ENCODE assay signal across 22 cellular contexts in genomic region chr4:39754309-39754708, GRCh38. TPM values are rescaled to one million over a fixed set of nuclear protein-coding genes. Genes with fewer than 3 reads are reported as not detected.
DNase-seq lines count a peak whose midpoint lies in the region; ATAC-seq and TF ChIP-seq lines count a peak whose summit lies in the region.
"Had no signal": no experiment of that assay in that cellular context is flagged by ENCODE, and none has a peak within 500 bp of the region (broad histone marks: within the 10 kb centered on the region; RNA-seq: fewer than 3 reads in every experiment).

No MANE protein-coding gene starts in this region.

- H3K4me1 Mint-ChIP-seq in activated T-cell treated with anti-CD3 and anti-CD28 coated beads, Interleukin-2, amount 50 U/mL, for 72 hours (ENCODE audit: low read depth): peaks cover 4% of the 10 kb centered on the region
- H3K4me1 Mint-ChIP-seq in IgD-negative memory B cell: peaks cover 17 to 26% (median 25%) of the 10 kb centered on the region in 3 donors
- peaks cover 16% of the 10 kb centered on the region for H3K4me1 Mint-ChIP-seq in WTC11
- peaks cover 11% of the 10 kb centered on the region for H3K4me1 Mint-ChIP-seq in osteocyte (ENCODE audit: unreplicated experiment)

- TF ChIP-seq CTCF in WTC11 (IDR thresholded peaks at IDR 0.05) (no peak), osteocyte (IDR thresholded peaks at IDR 0.05) (no peak)

- no peaks in the 10 kb centered on the region for H3K9me3 Mint-ChIP-seq in activated T-cell treated with anti-CD3 and anti-CD28 coated beads, Interleukin-2, amount 50 U/mL, for 72 hours
- no peaks in the 10 kb centered on the region for H3K9me3 Mint-ChIP-seq in IgD-negative memory B cell
- no peaks in the 10 kb centered on the region for H3K9me3 Mint-ChIP-seq in WTC11
- H3K9me3 Mint-ChIP-seq in osteocyte (ENCODE audit: unreplicated experiment): no peaks in the 10 kb centered on the region
- H3K9me3 Mint-ChIP-seq: activated naive CD4-positive, alpha-beta T cell treated with anti-CD3 and anti-CD28 coated beads for 36 hours; natural killer cell had no signal

- CTCF ChIA-PET in WTC11 (lab: Charles Lee): no interaction called here

- POLR2A ChIA-PET in WTC11 (lab: Charles Lee): no interaction called here

- no peak overlapping the region for H3K4me3 Mint-ChIP-seq in activated T-cell treated with anti-CD3 and anti-CD28 coated beads, Interleukin-2, amount 50 U/mL, for 72 hours
- H3K4me3 Mint-ChIP-seq in IgD-negative memory B cell (peak overlapping the region; percentile 0 to 77 (median 17)), WTC11 (no peak overlapping the region), osteocyte (ENCODE audit: unreplicated experiment) (no peak overlapping the region)
- H3K4me3 Mint-ChIP-seq: activated naive CD4-positive, alpha-beta T cell treated with anti-CD3 and anti-CD28 coated beads for 36 hours; natural killer cell had no signal

- no peak for DNase-seq in activated T-cell treated with anti-CD3 and anti-CD28 coated beads, Interleukin-2, amount 50 U/mL, for 72 hours
- no peak for DNase-seq in activated T-cell treated with anti-CD3 and anti-CD28 coated beads, Interleukin-2, amount 50 U/mL, for 48 hours
- DNase-seq in WTC11 (ENCODE audit: low spot score) (no peak), osteocyte (ENCODE audit: extremely low spot score, unreplicated experiment) (no peak), GF-D8 (lab: John Stamatoyannopoulos, UW) (no peak), NCI-H345 (lab: John Stamatoyannopoulos, UW) (no peak)
- DNase-seq: activated CD4-positive, alpha-beta T cell treated with anti-CD3 and anti-CD28 coated beads, Interleukin-2, amount 50 U/mL, for 1 hour; activated naive CD4-positive, alpha-beta T cell treated with anti-CD3 and anti-CD28 coated beads for 36 hours; activated T-cell treated with anti-CD3 and anti-CD28 coated beads for 4 hours; cerebellar nuclear complex; erythroblast; kidney; natural killer cell; NCI-H1417 treated with DMSO at 0.1 percent for 48 hours; NCI-H2107; NCI-H526; SIG-M5; T-helper 1 cell had no signal

- H3K27ac Mint-ChIP-seq in activated T-cell treated with anti-CD3 and anti-CD28 coated beads, Interleukin-2, amount 50 U/mL, for 72 hours: peak overlapping the region; percentile 35
- peak overlapping the region; percentile 27 to 86 (median 52) for H3K27ac Mint-ChIP-seq in IgD-negative memory B cell
- peak overlapping the region; percentile 52 for H3K27ac Mint-ChIP-seq in WTC11
- peak overlapping the region; percentile 57 for H3K27ac Mint-ChIP-seq in osteocyte (ENCODE audit: unreplicated experiment)
- H3K27ac Mint-ChIP-seq: activated naive CD4-positive, alpha-beta T cell treated with anti-CD3 and anti-CD28 coated beads for 36 hours had no signal

- peaks cover 7 to 9% of the 10 kb centered on the region in 2 donors for H3K36me3 Mint-ChIP-seq in activated T-cell treated with anti-CD3 and anti-CD28 coated beads, Interleukin-2, amount 50 U/mL, for 72 hours (ENCODE audit: insufficient read depth in 2 of 2)
- H3K36me3 Mint-ChIP-seq in IgD-negative memory B cell: peaks cover 17% of the 10 kb centered on the region
- peaks cover 34% of the 10 kb centered on the region for H3K36me3 Mint-ChIP-seq in WTC11
- H3K36me3 Mint-ChIP-seq in osteocyte (ENCODE audit: unreplicated experiment): peaks cover 37% of the 10 kb centered on the region
- H3K36me3 Mint-ChIP-seq: natural killer cell had no signal

- no peaks in the 10 kb centered on the region for H3K27me3 Mint-ChIP-seq in activated T-cell treated with anti-CD3 and anti-CD28 coated beads, Interleukin-2, amount 50 U/mL, for 72 hours (ENCODE audit: low read depth)
- H3K27me3 Mint-ChIP-seq in IgD-negative memory B cell (no peaks in the 10 kb centered on the region), WTC11 (ENCODE audit: low read depth) (no peaks in the 10 kb centered on the region), osteocyte (ENCODE audit: unreplicated experiment) (no peaks in the 10 kb centered on the region)

- ATAC-seq in activated T-cell treated with anti-CD3 and anti-CD28 coated beads, Interleukin-2, amount 50 U/mL, for 72 hours (replicated peaks in 1 of 2): no peak
- ATAC-seq in WTC11: no peak
- no peak for ATAC-seq in HG03135 (IDR thresholded peaks at IDR 0.05; ENCODE audit: unreplicated experiment)
- ATAC-seq: A549, natural killer cell, sciatic nerve had no signal

TF ChIP-seq in WTC11, 78 proteins besides CTCF, POLR2A, EP300 and RAD21:
- TF ChIP-seq ZNF232 (CRISPR knock-in tag; IDR thresholded peaks at IDR 0.05): no peak
- no peak for TF ChIP-seq ZNF263 (CRISPR knock-in tag; IDR thresholded peaks at IDR 0.05; ENCODE audit: low read depth)
- TF ChIP-seq KAT7 (CRISPR knock-in tag; IDR thresholded peaks at IDR 0.05; ENCODE audit: borderline replicate concordance): no peak
- TF ChIP-seq CREB1 (CRISPR knock-in tag; IDR thresholded peaks at IDR 0.05): no peak
- TF ChIP-seq ZNF121 (CRISPR knock-in tag; IDR thresholded peaks at IDR 0.05): no peak

RNA-seq across cellular contexts. Expression of gene UBE2K, which starts 56.4 kb away (rescaled TPM):
- total RNA-seq in activated T-cell treated with anti-CD3 and anti-CD28 coated beads, Interleukin-2, amount 50 U/mL, for 72 hours: 10 to 100 TPM; 79.2 to 84.7 TPM
- 87.5 TPM for polyA plus RNA-seq in IgD-negative memory B cell
- total RNA-seq in WTC11 (2021) (131 to 138 TPM (median 135 TPM) in 3 replicates), osteocyte (70.3 and 77.3 TPM in 2 replicates)

Comparison
In these comparisons a context has a peak if more than half of its experiments do, and no peak if none do; other contexts are left out.
1. H3K4me3 Mint-ChIP-seq: peak in IgD-negative memory B cell (4 of 4); none in activated T-cell treated with anti-CD3 and anti-CD28 coated beads, Interleukin-2, amount 50 U/mL, for 72 hours (0 of 2), WTC11 (single experiment) and osteocyte (single experiment).
2. Peak in every context shown above with its lines, with median percentiles within 50 percentile points of each other: H3K27ac Mint-ChIP-seq.